ENCODE assay signal across 1 cellular context in genomic region chr9:77959803-77960202, GRCh38.
TF ChIP-seq lines count a peak whose summit lies in the region.

No MANE protein-coding gene starts in this region.

TF ChIP-seq in K562, 482 proteins besides CTCF, POLR2A, EP300 and RAD21 (continued from another document):
- TF ChIP-seq ATF6 (CRISPR knock-in tag; IDR thresholded peaks at IDR 0.05) (no peak), ZNF644 (tag; IDR thresholded peaks at IDR 0.05; ENCODE audit: low read depth) (no peak), MAZ (CRISPR knock-in tag; conservative IDR thresholded peaks at IDR 0.05 in 1 of 2, IDR thresholded peaks at IDR 0.05 in 1 of 2) (no peak), NFIX (CRISPR knock-in tag; IDR thresholded peaks at IDR 0.05; ENCODE audit: low read depth) (no peak), GATAD2A (IDR thresholded peaks at IDR 0.05) (no peak), ZNF318 (IDR thresholded peaks at IDR 0.05; ENCODE audit: borderline replicate concordance in 1 of 2, low read depth in 1 of 2) (no peak), E4F1 (CRISPR knock-in tag; IDR thresholded peaks at IDR 0.05; ENCODE audit: borderline replicate concordance) (no peak), HMG20B (CRISPR knock-in tag; IDR thresholded peaks at IDR 0.05) (no peak), KAT2B (IDR thresholded peaks at IDR 0.05; ENCODE audit: low read depth, low read length) (no peak), ZNF274 (IDR thresholded peaks at IDR 0.05; ENCODE audit: borderline replicate concordance, low read depth, low read length) (no peak), NKRF (IDR thresholded peaks at IDR 0.05; ENCODE audit: borderline replicate concordance) (no peak), ZNF3 (CRISPR knock-in tag; IDR thresholded peaks at IDR 0.05) (no peak), ZBTB1 (CRISPR knock-in tag; IDR thresholded peaks at IDR 0.05; ENCODE audit: borderline replicate concordance, low read depth) (no peak), RUNX1 (IDR thresholded peaks at IDR 0.05; ENCODE audit: low read depth) (no peak), MEIS2 (IDR thresholded peaks at IDR 0.05; ENCODE audit: partially characterized antibody) (peak; percentile 83), TAF9B (IDR thresholded peaks at IDR 0.05; ENCODE audit: partially characterized antibody) (no peak), JUN (IDR thresholded peaks at IDR 0.05; ENCODE audit: borderline replicate concordance, low read depth, low read length) (no peak), JUN (CRISPR knock-in tag; IDR thresholded peaks at IDR 0.05; ENCODE audit: borderline replicate concordance) (no peak)
- TF ChIP-seq, protein P1, sequence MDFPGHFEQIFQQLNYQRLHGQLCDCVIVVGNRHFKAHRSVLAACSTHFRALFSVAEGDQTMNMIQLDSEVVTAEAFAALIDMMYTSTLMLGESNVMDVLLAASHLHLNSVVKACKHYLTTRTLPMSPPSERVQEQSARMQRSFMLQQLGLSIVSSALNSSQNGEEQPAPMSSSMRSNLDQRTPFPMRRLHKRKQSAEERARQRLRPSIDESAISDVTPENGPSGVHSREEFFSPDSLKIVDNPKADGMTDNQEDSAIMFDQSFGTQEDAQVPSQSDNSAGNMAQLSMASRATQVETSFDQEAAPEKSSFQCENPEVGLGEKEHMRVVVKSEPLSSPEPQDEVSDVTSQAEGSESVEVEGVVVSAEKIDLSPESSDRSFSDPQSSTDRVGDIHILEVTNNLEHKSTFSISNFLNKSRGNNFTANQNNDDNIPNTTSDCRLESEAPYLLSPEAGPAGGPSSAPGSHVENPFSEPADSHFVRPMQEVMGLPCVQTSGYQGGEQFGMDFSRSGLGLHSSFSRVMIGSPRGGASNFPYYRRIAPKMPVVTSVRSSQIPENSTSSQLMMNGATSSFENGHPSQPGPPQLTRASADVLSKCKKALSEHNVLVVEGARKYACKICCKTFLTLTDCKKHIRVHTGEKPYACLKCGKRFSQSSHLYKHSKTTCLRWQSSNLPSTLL (IDR thresholded peaks at IDR 0.05) = no peak
- TF ChIP-seq, protein P2, sequence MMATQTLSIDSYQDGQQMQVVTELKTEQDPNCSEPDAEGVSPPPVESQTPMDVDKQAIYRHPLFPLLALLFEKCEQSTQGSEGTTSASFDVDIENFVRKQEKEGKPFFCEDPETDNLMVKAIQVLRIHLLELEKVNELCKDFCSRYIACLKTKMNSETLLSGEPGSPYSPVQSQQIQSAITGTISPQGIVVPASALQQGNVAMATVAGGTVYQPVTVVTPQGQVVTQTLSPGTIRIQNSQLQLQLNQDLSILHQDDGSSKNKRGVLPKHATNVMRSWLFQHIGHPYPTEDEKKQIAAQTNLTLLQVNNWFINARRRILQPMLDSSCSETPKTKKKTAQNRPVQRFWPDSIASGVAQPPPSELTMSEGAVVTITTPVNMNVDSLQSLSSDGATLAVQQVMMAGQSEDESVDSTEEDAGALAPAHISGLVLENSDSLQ (IDR thresholded peaks at IDR 0.05) = peak; percentile 85
- TF ChIP-seq, protein P3, sequence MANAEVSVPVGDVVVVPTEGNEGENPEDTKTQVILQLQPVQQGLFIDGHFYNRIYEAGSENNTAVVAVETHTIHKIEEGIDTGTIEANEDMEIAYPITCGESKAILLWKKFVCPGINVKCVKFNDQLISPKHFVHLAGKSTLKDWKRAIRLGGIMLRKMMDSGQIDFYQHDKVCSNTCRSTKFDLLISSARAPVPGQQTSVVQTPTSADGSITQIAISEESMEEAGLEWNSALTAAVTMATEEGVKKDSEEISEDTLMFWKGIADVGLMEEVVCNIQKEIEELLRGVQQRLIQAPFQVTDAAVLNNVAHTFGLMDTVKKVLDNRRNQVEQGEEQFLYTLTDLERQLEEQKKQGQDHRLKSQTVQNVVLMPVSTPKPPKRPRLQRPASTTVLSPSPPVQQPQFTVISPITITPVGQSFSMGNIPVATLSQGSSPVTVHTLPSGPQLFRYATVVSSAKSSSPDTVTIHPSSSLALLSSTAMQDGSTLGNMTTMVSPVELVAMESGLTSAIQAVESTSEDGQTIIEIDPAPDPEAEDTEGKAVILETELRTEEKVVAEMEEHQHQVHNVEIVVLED (CRISPR knock-in tag; IDR thresholded peaks at IDR 0.05) = no peak
- TF ChIP-seq, protein P4, sequence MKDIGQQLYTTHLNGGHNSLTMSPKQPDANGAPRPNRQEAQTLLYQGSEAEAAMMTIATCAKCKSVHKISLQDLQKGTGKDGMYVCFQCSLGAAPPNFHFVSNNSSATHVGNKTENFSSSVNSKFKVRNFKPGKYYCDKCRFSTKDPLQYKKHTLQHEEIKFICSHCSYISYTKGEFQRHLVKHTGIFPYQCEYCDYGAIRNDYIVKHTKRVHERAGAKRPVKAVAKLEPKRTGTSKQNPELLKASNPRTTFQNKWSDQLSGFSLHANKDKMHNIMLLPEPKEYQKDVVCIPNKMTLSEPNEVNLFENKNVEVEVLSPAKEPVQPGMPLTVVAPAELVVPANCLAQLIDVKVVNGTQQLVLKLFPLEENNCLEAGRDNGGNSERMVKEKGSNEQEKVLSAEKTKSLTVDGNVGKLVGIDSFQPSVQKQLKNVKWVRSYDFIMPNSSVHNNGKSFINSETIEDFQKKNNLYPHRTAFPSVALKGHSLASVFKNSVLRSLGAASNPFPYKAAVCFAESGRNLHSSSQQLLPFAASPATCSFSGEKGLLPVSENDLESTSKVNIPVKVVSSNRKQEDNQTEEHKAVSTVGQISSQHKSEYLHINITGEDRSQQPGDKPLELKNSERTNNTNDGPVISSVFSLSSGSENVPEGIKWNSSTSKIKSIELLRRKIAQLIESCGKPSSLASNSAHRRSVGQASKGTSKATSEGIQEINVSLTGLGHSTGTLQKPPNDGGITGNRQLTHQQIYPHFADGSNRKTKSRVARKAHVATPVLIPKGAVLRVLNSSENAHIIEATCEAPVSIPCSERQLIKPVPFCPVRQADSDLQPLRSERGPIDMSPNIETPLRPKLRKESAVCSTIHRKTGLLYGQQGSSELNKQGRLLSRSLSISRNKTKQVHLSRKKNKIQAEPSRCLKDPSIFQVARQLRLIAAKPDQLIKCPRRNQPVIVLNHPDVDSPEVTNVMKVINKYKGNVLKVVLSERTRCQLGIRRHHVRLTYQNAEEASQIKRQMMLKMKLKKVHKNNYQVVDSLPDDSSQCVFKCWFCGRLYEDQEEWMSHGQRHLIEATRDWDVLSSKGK (CRISPR knock-in tag; IDR thresholded peaks at IDR 0.05) = no peak
